In genomic region chr16:11073407-11073806, GRCh38 we compare ENCODE assay signal across 23 cellular contexts.
A peak's percentile ranks its signal among the peaks of the same experiment; 100 is the strongest.
DNase-seq lines count a peak whose midpoint lies in the region; ATAC-seq and TF ChIP-seq lines count a peak whose summit lies in the region.
"Had no signal": no experiment of that assay in that cellular context is flagged by ENCODE, and none has a peak within 500 bp of the region (broad histone marks: within the 10 kb centered on the region; RNA-seq: fewer than 3 reads in every experiment).

No MANE protein-coding gene starts in this region.

- CTCF ChIA-PET in activated CD4-positive, alpha-beta T cell treated with anti-CD3 and anti-CD28 coated beads, Interleukin-2, amount 10 ng/mL, durations not matched to agents 7 days and 5 days (lab: Charles Lee), result interaction anchor here (0.9 to 1.7 kb wide), 5 partner anchors 9 to 21 kb away, joined by 3 to 6 read pairs (median 4); no protein-coding TSS in a partner anchor

- H3K4me1 Mint-ChIP-seq in activated CD4-positive, alpha-beta T cell treated with anti-CD3 and anti-CD28 coated beads, Interleukin-2, amount 10 ng/mL, durations not matched to agents 7 days and 5 days, result peaks cover 77% of the 10 kb centered on the region
- H3K4me1 Mint-ChIP-seq in activated naive CD8-positive, alpha-beta T cell treated with anti-CD3 and anti-CD28 coated beads, Interleukin-2, amount 50 U/mL, for 24 hours, result peaks cover 78% of the 10 kb centered on the region

- H3K18ac ChIP-seq in neuronal stem cell (ENCODE audit: low read length), result peak overlapping the region; percentile 78

- H4K8ac ChIP-seq in neuronal stem cell (ENCODE audit: low read depth, low read length), result no peak overlapping the region

- no peak for DNase-seq in activated CD4-positive, alpha-beta T cell treated with anti-CD3 and anti-CD28 coated beads, Interleukin-2, amount 10 ng/mL, durations not matched to agents 7 days and 5 days
- DNase-seq in activated CD4-positive, alpha-beta T cell treated with anti-CD3 and anti-CD28 coated beads for 1 hour, result no peak
- no peak for DNase-seq in activated naive CD8-positive, alpha-beta T cell treated with anti-CD3 and anti-CD28 coated beads, Interleukin-2, amount 50 U/mL, for 24 hours
- no peak for DNase-seq in neuronal stem cell (ENCODE audit: low spot score)
- DNase-seq in amygdala (lab: John Stamatoyannopoulos, UW), result no peak
- no peak for DNase-seq in ascending aorta (ENCODE audit: low spot score in 2 of 2)
- DNase-seq: activated naive CD4-positive, alpha-beta T cell treated with Interleukin-2 at 50 U/mL for 16 hours; CD8-positive, alpha-beta memory T cell; immature natural killer cell; Kasumi-1; left ventricle myocardium inferior; mucosa of descending colon; NCI-H1092 treated with DMSO at 0.1 percent for 48 hours; NCI-H2081; NCI-H510A treated with DMSO at 0.1 percent for 48 hours; Right ventricle myocardium superior; stimulated activated CD4-positive, alpha-beta T cell treated with anti-CD3 and anti-CD28 coated beads, Interleukin-12 subunit alpha, Interleukin-12 subunit beta, amount 100 ng/mL, for 4 hours; stimulated activated CD8-positive, alpha-beta memory T cell treated with anti-CD3 and anti-CD28 coated beads, Interleukin-4, amount 100 ng/mL, for 48 hours; testis; WERI-Rb-1 had no signal

- peak overlapping the region; percentile 20 for H3K23ac ChIP-seq in neuronal stem cell (ENCODE audit: low read depth, low read length, poor library complexity)

- no peaks in the 10 kb centered on the region for H3K9me3 Mint-ChIP-seq in activated CD4-positive, alpha-beta T cell treated with anti-CD3 and anti-CD28 coated beads, Interleukin-2, amount 10 ng/mL, durations not matched to agents 7 days and 5 days
- no peaks in the 10 kb centered on the region for H3K9me3 Mint-ChIP-seq in activated naive CD8-positive, alpha-beta T cell treated with anti-CD3 and anti-CD28 coated beads, Interleukin-2, amount 50 U/mL, for 24 hours
- H3K9me3 Mint-ChIP-seq: CD8-positive, alpha-beta memory T cell had no signal

- H3K36me3 Mint-ChIP-seq in activated CD4-positive, alpha-beta T cell treated with anti-CD3 and anti-CD28 coated beads, Interleukin-2, amount 10 ng/mL, durations not matched to agents 7 days and 5 days (ENCODE audit: low read depth), result peaks cover 53% of the 10 kb centered on the region
- H3K36me3 Mint-ChIP-seq in activated naive CD8-positive, alpha-beta T cell treated with anti-CD3 and anti-CD28 coated beads, Interleukin-2, amount 50 U/mL, for 24 hours (ENCODE audit: low read depth), result peaks cover 16% of the 10 kb centered on the region

- POLR2A ChIA-PET in activated CD4-positive, alpha-beta T cell treated with anti-CD3 and anti-CD28 coated beads, Interleukin-2, amount 10 ng/mL, durations not matched to agents 7 days and 5 days (lab: Charles Lee), result no interaction called here

- H2AFZ ChIP-seq in neuronal stem cell (ENCODE audit: low read length), result no peak overlapping the region

- H3K4me3 ChIP-seq in neuronal stem cell (ENCODE audit: low read length in 2 of 2), result no peak overlapping the region
- H3K4me3 ChIP-seq in ascending aorta, result no peak overlapping the region
- H3K4me3 ChIP-seq: left ventricle myocardium inferior, mucosa of descending colon, right atrium auricular region, testis had no signal

- no peak overlapping the region for H3K4ac ChIP-seq in neuronal stem cell (ENCODE audit: low read length)

- H3K36me3 ChIP-seq in KOPT-K1 (ENCODE audit: insufficient read depth, low read length), result no peaks in the 10 kb centered on the region
- H3K36me3 ChIP-seq in neuronal stem cell (replicated peaks in 1 of 2; ENCODE audit: control insufficient read depth in 2 of 2, insufficient read depth in 2 of 2, low read length in 2 of 2), result no peaks in the 10 kb centered on the region
- H3K36me3 ChIP-seq in ascending aorta, result no peaks in the 10 kb centered on the region
- H3K36me3 ChIP-seq: WERI-Rb-1 had no signal

- H3K27me3 ChIP-seq in neuronal stem cell (ENCODE audit: control insufficient read depth in 3 of 3, insufficient read depth in 3 of 3, low read depth in 1 of 3, low read length in 3 of 3), result no peaks in the 10 kb centered on the region
- no peaks in the 10 kb centered on the region for H3K27me3 ChIP-seq in ascending aorta
- H3K27me3 ChIP-seq: right atrium auricular region, testis had no signal

- no peak overlapping the region for H2BK12ac ChIP-seq in neuronal stem cell (ENCODE audit: low read length)

- peak overlapping the region; percentile 71 for H3K27ac Mint-ChIP-seq in activated CD4-positive, alpha-beta T cell treated with anti-CD3 and anti-CD28 coated beads, Interleukin-2, amount 10 ng/mL, durations not matched to agents 7 days and 5 days
- peak overlapping the region; percentile 61 for H3K27ac Mint-ChIP-seq in activated naive CD8-positive, alpha-beta T cell treated with anti-CD3 and anti-CD28 coated beads, Interleukin-2, amount 50 U/mL, for 24 hours

- H3K9ac ChIP-seq in neuronal stem cell (ENCODE audit: low read depth, low read length, poor library complexity), result no peak overlapping the region

- H3K9me3 ChIP-seq in KOPT-K1 (ENCODE audit: insufficient read depth, low read length, poor library complexity, severe bottlenecking) (no peaks in the 10 kb centered on the region), neuronal stem cell (replicated peaks in 1 of 2; ENCODE audit: control insufficient read depth in 2 of 2, insufficient read depth in 1 of 2, low read depth in 1 of 2, low read length in 2 of 2) (no peaks in the 10 kb centered on the region), ascending aorta (no peaks in the 10 kb centered on the region)
- H3K9me3 ChIP-seq: left ventricle myocardium inferior, mucosa of descending colon, right atrium auricular region, testis had no signal

- no peak overlapping the region for H2BK120ac ChIP-seq in neuronal stem cell (ENCODE audit: low read depth, low read length)

- no peak overlapping the region for H2AK5ac ChIP-seq in neuronal stem cell (ENCODE audit: low read depth, low read length)

- intact Hi-C loops in ascending aorta (cut with DNase I), result no loop called here

- no peak overlapping the region for H3K4me2 ChIP-seq in neuronal stem cell (ENCODE audit: insufficient read depth, low read length, poor library complexity, severe bottlenecking)

- no peaks in the 10 kb centered on the region for H3K79me1 ChIP-seq in neuronal stem cell (ENCODE audit: low read depth, low read length)

- H3K4me1 ChIP-seq in neuronal stem cell (ENCODE audit: control insufficient read depth in 2 of 2, insufficient read depth in 1 of 2, low read depth in 1 of 2, low read length in 2 of 2) (peaks cover 0 to 5% of the 10 kb centered on the region in 2 donors), ascending aorta (peaks cover 2 to 13% of the 10 kb centered on the region in 2 donors)

- peak overlapping the region; percentile 65 for H3K14ac ChIP-seq in neuronal stem cell (ENCODE audit: low read length)

- H4K91ac ChIP-seq in neuronal stem cell (ENCODE audit: low read depth, low read length, poor library complexity), result no peak overlapping the region

- H3K27ac ChIP-seq in KOPT-K1 (ENCODE audit: low read depth, low read length, poor library complexity, severe bottlenecking), result peak overlapping the region; percentile 68
- no peak overlapping the region for H3K27ac ChIP-seq in neuronal stem cell (replicated peaks; ENCODE audit: low read length)
- no peak overlapping the region for H3K27ac ChIP-seq in ascending aorta
- H3K27ac ChIP-seq: left ventricle myocardium inferior, right atrium auricular region, testis, WERI-Rb-1 had no signal

- ATAC-seq in activated naive CD8-positive, alpha-beta T cell treated with anti-CD3 and anti-CD28 coated beads, Interleukin-2, amount 50 U/mL, for 24 hours, result no peak
- ATAC-seq in HG03045 (IDR thresholded peaks at IDR 0.05; ENCODE audit: unreplicated experiment), result no peak
- ATAC-seq: mucosa of descending colon had no signal

- H2BK5ac ChIP-seq in neuronal stem cell (ENCODE audit: low read length), result no peak overlapping the region

- TF ChIP-seq CTCF in ascending aorta (IDR thresholded peaks at IDR 0.05), result no peak

- no peak overlapping the region for H2BK15ac ChIP-seq in neuronal stem cell (ENCODE audit: low read length)

- WGBS in neuronal stem cell (ENCODE audit: extremely low coverage in 2 of 2, insufficient read length in 2 of 2, insufficient replicate concordance in 1 of 2), 2 donors, result no CpG with 5 or more reads among the region's 11 CpGs

- H3K27me3 Mint-ChIP-seq in activated CD4-positive, alpha-beta T cell treated with anti-CD3 and anti-CD28 coated beads, Interleukin-2, amount 10 ng/mL, durations not matched to agents 7 days and 5 days, result no peaks in the 10 kb centered on the region
- no peaks in the 10 kb centered on the region for H3K27me3 Mint-ChIP-seq in activated naive CD8-positive, alpha-beta T cell treated with anti-CD3 and anti-CD28 coated beads, Interleukin-2, amount 50 U/mL, for 24 hours
- H3K27me3 Mint-ChIP-seq: CD8-positive, alpha-beta memory T cell had no signal

- H3K4me3 Mint-ChIP-seq in activated CD4-positive, alpha-beta T cell treated with anti-CD3 and anti-CD28 coated beads, Interleukin-2, amount 10 ng/mL, durations not matched to agents 7 days and 5 days, result no peak overlapping the region
- H3K4me3 Mint-ChIP-seq in activated naive CD8-positive, alpha-beta T cell treated with anti-CD3 and anti-CD28 coated beads, Interleukin-2, amount 50 U/mL, for 24 hours, result no peak overlapping the region
- H3K4me3 Mint-ChIP-seq: immature natural killer cell had no signal
